8 cellular contexts compared by ENCODE assay signal in genomic region chr6:27617700-27618689, GRCh38.
DNase-seq lines count a peak whose midpoint lies in the region; ATAC-seq, FAIRE-seq and TF ChIP-seq lines count a peak whose summit lies in the region.

No MANE protein-coding gene starts in this region.

- peak overlapping the region; percentile 53 for H3K4me2 ChIP-seq in DOHH2 (ENCODE audit: low read length)
- peak overlapping the region; percentile 78 for H3K4me2 ChIP-seq in GM12878 (ENCODE audit: control insufficient read depth, insufficient read depth)

- no peaks in the 10 kb centered on the region for H3K9me3 ChIP-seq in DOHH2 (ENCODE audit: control insufficient read depth, insufficient read depth, low read length)
- no peaks in the 10 kb centered on the region for H3K9me3 ChIP-seq in GM12878 (replicated peaks; ENCODE audit: control insufficient read depth, insufficient read depth, low read length)

- no peaks in the 10 kb centered on the region for H3K9me2 ChIP-seq in DOHH2 (replicated peaks; ENCODE audit: control insufficient read depth, low read length)

- H3K4me1 ChIP-seq in DOHH2 (ENCODE audit: control insufficient read depth, low read length) (0 out of 2 replicates have a peak, but pooled peaks cover 8% of the 10 kb centered on the region), GM12878 (ENCODE audit: control insufficient read depth, insufficient read depth, low read length) (no peaks in the 10 kb centered on the region)

- no peak for TF ChIP-seq POLR2A in GM12878 (IDR thresholded peaks at IDR 0.05; ENCODE audit: low read depth, low read length)

- no peak for TF ChIP-seq EP300 in GM12878 (IDR thresholded peaks at IDR 0.05; ENCODE audit: borderline replicate concordance in 1 of 2, control insufficient read depth in 1 of 2, low read depth in 2 of 2, low read length in 2 of 2)

- no peaks in the 10 kb centered on the region for H3F3A ChIP-seq in DOHH2 (ENCODE audit: control insufficient read depth, insufficient read depth)

- peak overlapping the region; percentile 53 for H3K4me3 ChIP-seq in DOHH2 (ENCODE audit: low read length)
- H3K4me3 ChIP-seq in GM12878: peak overlapping the region; percentile 70

- H2AFZ ChIP-seq in GM12878 (ENCODE audit: control insufficient read depth, low read depth, low read length): peak overlapping the region; percentile 59

- H3K27ac ChIP-seq in DOHH2 (ENCODE audit: low read depth, low read length) (no peak overlapping the region), GM12878 (ENCODE audit: control insufficient read depth, insufficient read depth) (no peak overlapping the region)

- H3K36me3 ChIP-seq in DOHH2 (ENCODE audit: control insufficient read depth, low read length) (no peaks in the 10 kb centered on the region), GM12878 (ENCODE audit: control insufficient read depth in 2 of 2, insufficient read depth in 2 of 2, low read length in 1 of 2) (no peaks in the 10 kb centered on the region)

- H3K27me3 ChIP-seq in DOHH2 (ENCODE audit: control insufficient read depth, low read length) (peaks cover 22% of the 10 kb centered on the region), GM12878 (replicated peaks in 1 of 2; ENCODE audit: control insufficient read depth in 2 of 2, insufficient read depth in 2 of 2, low read length in 1 of 2) (no peaks in the 10 kb centered on the region)

- SMC1A ChIA-PET in GM12878 (lab: Charles Lee; ENCODE audit: uncharacterized antibody, unreplicated experiment): interaction anchor here (1.0 to 2.1 kb wide), 4 partner anchors 9 to 134 kb away, joined by 3 to 8 read pairs (median 4); no protein-coding TSS in a partner anchor

- H3K4me3 Mint-ChIP-seq in memory B cell: peak overlapping the region; percentile 1

- peak; percentile 84 for ATAC-seq in GM12878
- ATAC-seq in memory B cell (ENCODE audit: low read depth): no peak
- no peak for ATAC-seq in HG02642 (IDR thresholded peaks at IDR 0.05; ENCODE audit: poor library complexity, unreplicated experiment)

- TF ChIP-seq RAD21 in GM12878 (IDR thresholded peaks at IDR 0.05; ENCODE audit: insufficient read depth, low read depth, low read length): no peak

- BruUV-seq in GM12878 (replicated peaks; lab: Mats Ljungman, UMichigan): no TSS peak

- peak overlapping the region; percentile 60; the same call in 1 of the 2 replicates for H3K9ac ChIP-seq in GM12878 (ENCODE audit: control insufficient read depth, insufficient read depth, low read length)

- H3K27ac Mint-ChIP-seq in memory B cell: no peak overlapping the region

- H3K36me3 Mint-ChIP-seq in memory B cell: no peaks in the 10 kb centered on the region

- FAIRE-seq in GM12878 (lab: Jason Lieb, UNC): peak; percentile 7

- H3K79me2 ChIP-seq in DOHH2 (ENCODE audit: control insufficient read depth, low read length) (no peaks in the 10 kb centered on the region), GM12878 (ENCODE audit: control insufficient read depth, insufficient read depth, low read length) (no peaks in the 10 kb centered on the region)

- H3K4me1 Mint-ChIP-seq in memory B cell: peaks cover 4% of the 10 kb centered on the region

- no peaks in the 10 kb centered on the region for H4K20me1 ChIP-seq in DOHH2 (ENCODE audit: control insufficient read depth, insufficient read depth, low read depth, low read length)
- no peaks in the 10 kb centered on the region for H4K20me1 ChIP-seq in GM12878 (ENCODE audit: control insufficient read depth, insufficient read depth)

- 50% methylated on average over 32 of the region's 32 CpGs for WGBS in GM12878 (ENCODE audit: insufficient coverage, insufficient replicate concordance, low lambda C conversion rate, missing lambda C conversion rate)

- peaks cover 22% of the 10 kb centered on the region for H3K27me3 Mint-ChIP-seq in memory B cell

- POLR2A ChIA-PET in GM12878 (lab: Charles Lee): no interaction called here

- in situ Hi-C loops in GM12878 (cut with MboI): no loop called here

- TF ChIP-seq CTCF in DOHH2 (IDR thresholded peaks at IDR 0.05; ENCODE audit: low read depth, low read length, poor library complexity, severe bottlenecking): no peak
- TF ChIP-seq CTCF in GM12878 (IDR thresholded peaks at IDR 0.05 in 2 of 3, conservative IDR thresholded peaks at IDR 0.05 in 1 of 3; ENCODE audit: control insufficient read depth in 2 of 3, extremely low read depth in 1 of 3, insufficient read depth in 1 of 3, low read depth in 3 of 3, low read length in 3 of 3): no peak

- DNase-seq in LHCN-M2 (ENCODE audit: low read depth): peak; percentile 62
- DNase-seq in GM12878 (ENCODE audit: low read depth, low spot score): no peak
- no peak for DNase-seq in memory B cell (ENCODE audit: low spot score in 2 of 2)
- no peak for DNase-seq in nucleus accumbens (lab: John Stamatoyannopoulos, UW)
- no peak for DNase-seq in NCI-H510A treated with DMSO at 0.1 percent for 48 hours (lab: John Stamatoyannopoulos, UW)
- no peak for DNase-seq in hepatic stellate cell (ENCODE audit: low spot score)

- CTCF ChIA-PET in GM12878 (lab: Yijun Ruan, JAX): interaction anchor here (0.5 to 3.5 kb wide), 6 partner anchors 8 to 441 kb away, joined by 3 to 16 read pairs (median 4); no protein-coding TSS in a partner anchor

- RAD21 ChIA-PET in GM12878 (lab: Charles Lee; ENCODE audit: unreplicated experiment): no interaction called here

- intact Hi-C loops in GM12878 (cut with micrococcal nuclease; ENCODE audit: unreplicated experiment): no loop called here

- H3K9me3 Mint-ChIP-seq in memory B cell: peaks cover 1% of the 10 kb centered on the region

TF ChIP-seq in GM12878, 131 proteins besides CTCF, POLR2A, EP300 and RAD21:
- no peak for TF ChIP-seq E4F1 (IDR thresholded peaks at IDR 0.05; ENCODE audit: borderline replicate concordance, partially characterized antibody)
- peak; percentile 49 for TF ChIP-seq PBX3 (IDR thresholded peaks at IDR 0.05; ENCODE audit: insufficient replicate concordance, low read depth, low read length)
- peak; percentile 67 for TF ChIP-seq PKNOX1 (IDR thresholded peaks at IDR 0.05)
TF ChIP-seq in GM12878: peak in this region for 2.
